1 cellular context compared by ENCODE assay signal in the genomic region with DNA sequence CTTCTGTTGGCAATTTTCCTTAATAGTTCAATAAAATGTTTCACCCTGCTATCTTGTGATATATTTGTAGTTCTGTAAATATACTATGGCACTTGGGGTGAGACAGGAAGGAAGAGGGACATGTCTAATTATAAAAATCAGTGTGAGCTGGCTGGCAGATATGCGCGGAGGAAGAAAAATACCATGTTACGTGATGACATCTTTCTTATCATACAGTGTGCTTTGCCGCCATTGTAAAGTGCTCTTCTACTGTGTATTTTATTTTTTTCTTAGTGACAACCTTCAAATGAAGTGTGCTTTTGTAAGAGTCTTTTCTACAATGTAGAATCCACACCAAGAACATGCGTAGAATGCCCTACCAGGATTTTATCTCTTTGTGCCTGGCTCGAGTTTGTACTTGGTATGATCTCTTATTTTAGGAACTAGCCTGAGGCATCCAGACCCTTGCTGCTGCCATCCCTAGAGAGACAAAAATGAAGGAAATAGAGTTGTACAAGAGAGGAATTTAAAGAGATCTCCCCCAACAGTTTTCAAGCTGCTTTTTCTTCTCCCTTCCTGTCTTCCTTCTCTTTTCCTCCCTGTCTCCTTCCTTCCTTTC.
TF ChIP-seq lines count a peak whose summit lies in the region.

No MANE protein-coding gene starts in this region.

TF ChIP-seq in endothelial cell of umbilical vein, 7 proteins besides CTCF, POLR2A, EP300 and RAD21:
- TF ChIP-seq MYC (IDR thresholded peaks at IDR 0.05; ENCODE audit: low read depth, low read length) (no peak), JUN (IDR thresholded peaks at IDR 0.05; ENCODE audit: borderline replicate concordance, insufficient read depth, insufficient read length, low read depth) (no peak), GATA2 (IDR thresholded peaks at IDR 0.05; ENCODE audit: insufficient read depth, insufficient read length, low read depth, low read length) (no peak), EZH2 (IDR thresholded peaks at IDR 0.05; ENCODE audit: borderline replicate concordance, low read depth, low read length, severe bottlenecking) (no peak), POLR2AphosphoS5 (IDR thresholded peaks at IDR 0.05; ENCODE audit: insufficient read depth, low read depth, low read length) (no peak), FOS (IDR thresholded peaks at IDR 0.05; ENCODE audit: borderline replicate concordance, insufficient read depth, low read length) (no peak)
- TF ChIP-seq, protein P1, sequence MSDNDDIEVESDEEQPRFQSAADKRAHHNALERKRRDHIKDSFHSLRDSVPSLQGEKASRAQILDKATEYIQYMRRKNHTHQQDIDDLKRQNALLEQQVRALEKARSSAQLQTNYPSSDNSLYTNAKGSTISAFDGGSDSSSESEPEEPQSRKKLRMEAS (IDR thresholded peaks at IDR 0.05; ENCODE audit: insufficient read depth, insufficient read length), result no peak
TF ChIP-seq in endothelial cell of umbilical vein: peak in this region for 0.
